ENCODE assay signal across 1 cellular context in the genomic region with DNA sequence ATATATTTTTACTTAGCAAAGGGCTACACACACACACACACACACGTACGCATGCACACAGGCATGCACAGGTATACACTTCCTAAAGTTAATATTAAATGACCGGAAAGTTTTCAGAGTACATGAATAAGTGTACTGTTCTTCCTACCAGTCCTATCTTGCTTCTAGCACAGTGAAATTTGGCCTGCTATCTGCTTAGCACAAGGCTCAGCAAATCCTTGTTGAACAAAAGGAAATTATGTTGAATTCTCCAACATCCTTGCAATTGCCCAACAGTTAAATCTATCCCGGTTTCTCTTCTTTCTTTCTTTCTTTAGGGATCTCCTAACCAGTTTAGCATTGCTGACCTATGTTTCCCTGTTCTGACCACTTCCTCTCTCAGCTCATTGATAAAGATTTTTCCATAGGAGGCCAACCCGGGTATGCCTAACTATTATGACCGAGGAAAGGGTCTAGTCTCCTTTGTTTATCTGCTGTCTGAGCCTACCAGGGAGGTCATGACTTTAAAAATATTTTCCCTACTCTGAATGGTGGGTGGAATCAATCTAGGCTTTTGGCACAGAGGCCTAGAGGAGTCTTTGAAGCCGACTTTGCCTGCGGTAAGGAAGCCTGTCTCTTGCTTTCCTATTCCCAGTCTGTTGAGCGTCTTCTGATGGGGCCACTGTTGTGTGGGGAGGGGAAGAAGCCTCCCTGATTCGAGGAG.
TF ChIP-seq lines count a peak whose summit lies in the region.

No MANE protein-coding gene starts in this region.

TF ChIP-seq in WTC11, 78 proteins besides CTCF, POLR2A, EP300 and RAD21 (continued from another document):
- TF ChIP-seq, protein P1, sequence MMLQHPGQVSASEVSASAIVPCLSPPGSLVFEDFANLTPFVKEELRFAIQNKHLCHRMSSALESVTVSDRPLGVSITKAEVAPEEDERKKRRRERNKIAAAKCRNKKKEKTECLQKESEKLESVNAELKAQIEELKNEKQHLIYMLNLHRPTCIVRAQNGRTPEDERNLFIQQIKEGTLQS (CRISPR knock-in tag; conservative IDR thresholded peaks at IDR 0.05), result no peak
- TF ChIP-seq RORB (CRISPR knock-in tag; IDR thresholded peaks at IDR 0.05) (no peak), SMAD3 (CRISPR knock-in tag; IDR thresholded peaks at IDR 0.05; ENCODE audit: borderline replicate concordance) (no peak)
- TF ChIP-seq, protein P2, sequence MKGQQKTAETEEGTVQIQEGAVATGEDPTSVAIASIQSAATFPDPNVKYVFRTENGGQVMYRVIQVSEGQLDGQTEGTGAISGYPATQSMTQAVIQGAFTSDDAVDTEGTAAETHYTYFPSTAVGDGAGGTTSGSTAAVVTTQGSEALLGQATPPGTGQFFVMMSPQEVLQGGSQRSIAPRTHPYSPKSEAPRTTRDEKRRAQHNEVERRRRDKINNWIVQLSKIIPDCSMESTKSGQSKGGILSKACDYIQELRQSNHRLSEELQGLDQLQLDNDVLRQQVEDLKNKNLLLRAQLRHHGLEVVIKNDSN (CRISPR knock-in tag; IDR thresholded peaks at IDR 0.05), result no peak
- TF ChIP-seq, protein P3, sequence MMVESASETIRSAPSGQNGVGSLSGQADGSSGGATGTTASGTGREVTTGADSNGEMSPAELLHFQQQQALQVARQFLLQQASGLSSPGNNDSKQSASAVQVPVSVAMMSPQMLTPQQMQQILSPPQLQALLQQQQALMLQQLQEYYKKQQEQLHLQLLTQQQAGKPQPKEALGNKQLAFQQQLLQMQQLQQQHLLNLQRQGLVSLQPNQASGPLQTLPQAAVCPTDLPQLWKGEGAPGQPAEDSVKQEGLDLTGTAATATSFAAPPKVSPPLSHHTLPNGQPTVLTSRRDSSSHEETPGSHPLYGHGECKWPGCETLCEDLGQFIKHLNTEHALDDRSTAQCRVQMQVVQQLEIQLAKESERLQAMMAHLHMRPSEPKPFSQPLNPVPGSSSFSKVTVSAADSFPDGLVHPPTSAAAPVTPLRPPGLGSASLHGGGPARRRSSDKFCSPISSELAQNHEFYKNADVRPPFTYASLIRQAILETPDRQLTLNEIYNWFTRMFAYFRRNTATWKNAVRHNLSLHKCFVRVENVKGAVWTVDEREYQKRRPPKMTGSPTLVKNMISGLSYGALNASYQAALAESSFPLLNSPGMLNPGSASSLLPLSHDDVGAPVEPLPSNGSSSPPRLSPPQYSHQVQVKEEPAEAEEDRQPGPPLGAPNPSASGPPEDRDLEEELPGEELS (CRISPR knock-in tag; IDR thresholded peaks at IDR 0.05), result no peak
- TF ChIP-seq, protein P4, sequence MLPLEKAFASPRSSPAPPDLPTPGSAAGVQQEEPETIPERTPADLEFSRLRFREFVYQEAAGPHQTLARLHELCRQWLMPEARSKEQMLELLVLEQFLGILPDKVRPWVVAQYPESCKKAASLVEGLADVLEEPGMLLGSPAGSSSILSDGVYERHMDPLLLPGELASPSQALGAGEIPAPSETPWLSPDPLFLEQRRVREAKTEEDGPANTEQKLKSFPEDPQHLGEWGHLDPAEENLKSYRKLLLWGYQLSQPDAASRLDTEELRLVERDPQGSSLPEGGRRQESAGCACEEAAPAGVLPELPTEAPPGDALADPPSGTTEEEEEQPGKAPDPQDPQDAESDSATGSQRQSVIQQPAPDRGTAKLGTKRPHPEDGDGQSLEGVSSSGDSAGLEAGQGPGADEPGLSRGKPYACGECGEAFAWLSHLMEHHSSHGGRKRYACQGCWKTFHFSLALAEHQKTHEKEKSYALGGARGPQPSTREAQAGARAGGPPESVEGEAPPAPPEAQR (CRISPR knock-in tag; IDR thresholded peaks at IDR 0.05), result no peak
TF ChIP-seq in WTC11: peak in this region for 0.
